10 cellular contexts compared by ENCODE assay signal in the genomic region with DNA sequence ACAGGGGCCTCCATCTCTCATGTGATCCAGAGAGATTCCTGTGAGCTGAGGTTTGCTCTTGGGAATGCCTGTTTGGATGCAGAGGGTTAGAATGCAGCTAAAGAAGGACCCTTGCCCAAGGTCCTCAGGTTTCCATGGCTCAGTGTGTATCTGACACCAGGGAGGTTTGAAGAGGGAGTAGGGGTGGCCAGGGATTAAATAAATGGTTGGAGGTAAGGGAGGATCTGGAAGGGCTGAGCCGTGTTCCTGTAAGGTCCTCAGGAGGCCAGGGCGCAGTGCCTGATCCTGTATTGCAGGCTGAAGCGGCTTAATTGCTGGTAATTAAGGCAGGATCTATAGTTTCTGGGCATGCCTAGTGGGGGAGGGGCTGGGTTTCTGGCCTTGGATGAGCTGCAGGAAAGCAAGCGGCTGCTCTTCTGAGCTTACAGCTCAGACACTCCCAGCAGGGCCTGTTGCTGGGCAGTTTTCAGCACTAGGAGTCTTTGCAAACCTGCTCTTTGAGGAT. TPM values are rescaled to one million over a fixed set of nuclear protein-coding genes. Genes with fewer than 3 reads are reported as not detected.
A peak's percentile ranks its signal among the peaks of the same experiment; 100 is the strongest.
DNase-seq lines count a peak whose midpoint lies in the region; ATAC-seq and TF ChIP-seq lines count a peak whose summit lies in the region.
"Had no signal": no experiment of that assay in that cellular context is flagged by ENCODE, and none has a peak within 500 bp of the region (broad histone marks: within the 10 kb centered on the region; RNA-seq: fewer than 3 reads in every experiment).

No MANE protein-coding gene starts in this region.

- H3K9ac ChIP-seq in HCT116 (ENCODE audit: low read length), result no peak overlapping the region

- no peak for TF ChIP-seq CTCF in HCT116 (IDR thresholded peaks at IDR 0.05 in 2 of 3, conservative IDR thresholded peaks at IDR 0.05 in 1 of 3; ENCODE audit: borderline replicate concordance in 1 of 3, insufficient read depth in 1 of 3, low read depth in 2 of 3, low read length in 2 of 3)

- H4K20me1 ChIP-seq in HCT116 (ENCODE audit: insufficient read depth), result no peaks in the 10 kb centered on the region

- no peaks in the 10 kb centered on the region for H3K79me2 ChIP-seq in HCT116 (ENCODE audit: insufficient read depth, low read length)

- ATAC-seq in HCT116 (no peak), GM18870 (IDR thresholded peaks at IDR 0.05; ENCODE audit: unreplicated experiment) (no peak), HG03439 (IDR thresholded peaks at IDR 0.05; ENCODE audit: unreplicated experiment) (no peak)
- ATAC-seq: activated CD8-positive, alpha-beta T cell treated with anti-CD3 and anti-CD28 coated beads for 36 hours; stimulated activated naive CD8-positive, alpha-beta T cell treated with anti-CD3 and anti-CD28 coated beads, Interleukin-15, amount 100 ng/mL, for 72 hours had no signal

- intact Hi-C loops in HCT116 (cut with micrococcal nuclease), result no loop called here

- peak overlapping the region; percentile 70 for H3K4me2 ChIP-seq in HCT116 (ENCODE audit: low read length)

- no peak overlapping the region for H3K27ac ChIP-seq in HCT116 (ENCODE audit: low read depth, low read length)

- peaks cover 10% of the 10 kb centered on the region; the same call in 1 of the 2 replicates for H3K27me3 ChIP-seq in HCT116 (ENCODE audit: insufficient read depth, low read length)
- H3K27me3 ChIP-seq in neuron (ENCODE audit: insufficient read depth, low read length), result no peaks in the 10 kb centered on the region
- H3K27me3 ChIP-seq in MG63, result peaks cover 4% of the 10 kb centered on the region; the same call in 1 of the 2 replicates

- no peak for TF ChIP-seq POLR2A in HCT116 (IDR thresholded peaks at IDR 0.05; ENCODE audit: borderline replicate concordance, extremely low read depth, insufficient read depth, insufficient read length)

- H3K36me3 ChIP-seq in HCT116 (ENCODE audit: control insufficient read depth in 1 of 2, insufficient read depth in 2 of 2, low read length in 2 of 2) (no peaks in the 10 kb centered on the region), neuron (ENCODE audit: insufficient read depth, low read length) (no peaks in the 10 kb centered on the region), MG63 (no peaks in the 10 kb centered on the region)

- H3K4me1 ChIP-seq in HCT116 (ENCODE audit: control insufficient read depth in 1 of 2, insufficient read depth in 2 of 2, low read length in 2 of 2), result peaks cover 36 to 39% of the 10 kb centered on the region in 2 experiments
- peaks cover 35% of the 10 kb centered on the region for H3K4me1 ChIP-seq in neuron (ENCODE audit: insufficient read depth, low read length)

- RAD21 ChIA-PET in HCT116 (lab: Charles Lee; ENCODE audit: low non-redundant PET in 1 of 2, low total read pairs in 2 of 2, uncharacterized antibody in 2 of 2, unreplicated experiment in 2 of 2), result no interaction called here

- no TSS peak for BruUV-seq in HCT116 (replicated peaks; lab: Mats Ljungman, UMichigan)

- TF ChIP-seq RAD21 in HCT116 (IDR thresholded peaks at IDR 0.05; ENCODE audit: low read depth), result no peak

- H3K9me3 ChIP-seq in HCT116 (ENCODE audit: control insufficient read depth in 1 of 2, insufficient read depth in 1 of 2, low read depth in 1 of 2, low read length in 2 of 2) (no peaks in the 10 kb centered on the region), neuron (ENCODE audit: low read length) (no peaks in the 10 kb centered on the region), MG63 (0 out of 2 replicates have a peak, but pooled peaks cover 4% of the 10 kb centered on the region)

- no peak overlapping the region for H2AFZ ChIP-seq in HCT116 (ENCODE audit: low read depth, low read length, poor library complexity, severe bottlenecking)
- H2AFZ ChIP-seq in neuron (ENCODE audit: low read depth, low read length), result no peak overlapping the region

- DNase-seq in HCT116 (ENCODE audit: low read depth, low spot score) (no peak), NCI-H446 (lab: John Stamatoyannopoulos, UW) (peak; percentile 54 to 73), dedifferentiated amniotic fluid mesenchymal stem cell (ENCODE audit: extremely low spot score) (peak; percentile 38), MG63 (no peak)
- no peak for DNase-seq in stimulated activated CD4-positive, alpha-beta T cell treated with anti-CD3 and anti-CD28 coated beads, Interleukin-4, amount 100 ng/mL, for 1 hour
- DNase-seq: activated CD8-positive, alpha-beta T cell treated with anti-CD3 and anti-CD28 coated beads for 36 hours; stimulated activated naive CD8-positive, alpha-beta T cell treated with anti-CD3 and anti-CD28 coated beads, Interleukin-15, amount 100 ng/mL, for 72 hours had no signal

- POLR2A ChIA-PET in HCT116 (lab: Charles Lee), result no interaction called here

- CTCF ChIA-PET in HCT116 (lab: Charles Lee), result no interaction called here

- no peaks in the 10 kb centered on the region for H3K9me2 ChIP-seq in HCT116 (ENCODE audit: insufficient read depth)

- H3K4me3 ChIP-seq in HCT116 (replicated peaks in 1 of 2; ENCODE audit: low read depth in 1 of 2, low read length in 2 of 2) (no peak overlapping the region), neuron (ENCODE audit: low read length) (peak overlapping the region; percentile 5), MG63 (no peak overlapping the region)

TF ChIP-seq in HCT116, 20 proteins besides CTCF, POLR2A, EP300 and RAD21:
- TF ChIP-seq SIN3A (IDR thresholded peaks at IDR 0.05; ENCODE audit: low read depth), result no peak
- TF ChIP-seq CBX3 (IDR thresholded peaks at IDR 0.05; ENCODE audit: low read depth), result no peak
- no peak for TF ChIP-seq ELF1 (IDR thresholded peaks at IDR 0.05; ENCODE audit: borderline replicate concordance, low read depth)
- TF ChIP-seq ZNF274 (IDR thresholded peaks at IDR 0.05; ENCODE audit: low read depth, low read length), result no peak
- TF ChIP-seq, protein P1, sequence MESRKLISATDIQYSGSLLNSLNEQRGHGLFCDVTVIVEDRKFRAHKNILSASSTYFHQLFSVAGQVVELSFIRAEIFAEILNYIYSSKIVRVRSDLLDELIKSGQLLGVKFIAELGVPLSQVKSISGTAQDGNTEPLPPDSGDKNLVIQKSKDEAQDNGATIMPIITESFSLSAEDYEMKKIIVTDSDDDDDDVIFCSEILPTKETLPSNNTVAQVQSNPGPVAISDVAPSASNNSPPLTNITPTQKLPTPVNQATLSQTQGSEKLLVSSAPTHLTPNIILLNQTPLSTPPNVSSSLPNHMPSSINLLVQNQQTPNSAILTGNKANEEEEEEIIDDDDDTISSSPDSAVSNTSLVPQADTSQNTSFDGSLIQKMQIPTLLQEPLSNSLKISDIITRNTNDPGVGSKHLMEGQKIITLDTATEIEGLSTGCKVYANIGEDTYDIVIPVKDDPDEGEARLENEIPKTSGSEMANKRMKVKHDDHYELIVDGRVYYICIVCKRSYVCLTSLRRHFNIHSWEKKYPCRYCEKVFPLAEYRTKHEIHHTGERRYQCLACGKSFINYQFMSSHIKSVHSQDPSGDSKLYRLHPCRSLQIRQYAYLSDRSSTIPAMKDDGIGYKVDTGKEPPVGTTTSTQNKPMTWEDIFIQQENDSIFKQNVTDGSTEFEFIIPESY (IDR thresholded peaks at IDR 0.05; ENCODE audit: extremely low read depth, insufficient replicate concordance, low read length), result no peak
- TF ChIP-seq, protein P2, sequence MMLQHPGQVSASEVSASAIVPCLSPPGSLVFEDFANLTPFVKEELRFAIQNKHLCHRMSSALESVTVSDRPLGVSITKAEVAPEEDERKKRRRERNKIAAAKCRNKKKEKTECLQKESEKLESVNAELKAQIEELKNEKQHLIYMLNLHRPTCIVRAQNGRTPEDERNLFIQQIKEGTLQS (IDR thresholded peaks at IDR 0.05), result no peak
- no peak for TF ChIP-seq POLR2AphosphoS5 (IDR thresholded peaks at IDR 0.05; ENCODE audit: low read depth, low read length)
- TF ChIP-seq ZFX (IDR thresholded peaks at IDR 0.05), result no peak
- no peak for TF ChIP-seq EZH2phosphoT487 (IDR thresholded peaks at IDR 0.05; ENCODE audit: borderline replicate concordance)
- TF ChIP-seq, protein P3, sequence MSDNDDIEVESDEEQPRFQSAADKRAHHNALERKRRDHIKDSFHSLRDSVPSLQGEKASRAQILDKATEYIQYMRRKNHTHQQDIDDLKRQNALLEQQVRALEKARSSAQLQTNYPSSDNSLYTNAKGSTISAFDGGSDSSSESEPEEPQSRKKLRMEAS (IDR thresholded peaks at IDR 0.05), result no peak
- TF ChIP-seq EZH2 (IDR thresholded peaks at IDR 0.05), result no peak
- TF ChIP-seq CEBPB (IDR thresholded peaks at IDR 0.05; ENCODE audit: low read depth), result no peak
- TF ChIP-seq JUND (IDR thresholded peaks at IDR 0.05), result no peak
- no peak for TF ChIP-seq SRF (IDR thresholded peaks at IDR 0.05; ENCODE audit: low read depth)
- TF ChIP-seq, protein P4, sequence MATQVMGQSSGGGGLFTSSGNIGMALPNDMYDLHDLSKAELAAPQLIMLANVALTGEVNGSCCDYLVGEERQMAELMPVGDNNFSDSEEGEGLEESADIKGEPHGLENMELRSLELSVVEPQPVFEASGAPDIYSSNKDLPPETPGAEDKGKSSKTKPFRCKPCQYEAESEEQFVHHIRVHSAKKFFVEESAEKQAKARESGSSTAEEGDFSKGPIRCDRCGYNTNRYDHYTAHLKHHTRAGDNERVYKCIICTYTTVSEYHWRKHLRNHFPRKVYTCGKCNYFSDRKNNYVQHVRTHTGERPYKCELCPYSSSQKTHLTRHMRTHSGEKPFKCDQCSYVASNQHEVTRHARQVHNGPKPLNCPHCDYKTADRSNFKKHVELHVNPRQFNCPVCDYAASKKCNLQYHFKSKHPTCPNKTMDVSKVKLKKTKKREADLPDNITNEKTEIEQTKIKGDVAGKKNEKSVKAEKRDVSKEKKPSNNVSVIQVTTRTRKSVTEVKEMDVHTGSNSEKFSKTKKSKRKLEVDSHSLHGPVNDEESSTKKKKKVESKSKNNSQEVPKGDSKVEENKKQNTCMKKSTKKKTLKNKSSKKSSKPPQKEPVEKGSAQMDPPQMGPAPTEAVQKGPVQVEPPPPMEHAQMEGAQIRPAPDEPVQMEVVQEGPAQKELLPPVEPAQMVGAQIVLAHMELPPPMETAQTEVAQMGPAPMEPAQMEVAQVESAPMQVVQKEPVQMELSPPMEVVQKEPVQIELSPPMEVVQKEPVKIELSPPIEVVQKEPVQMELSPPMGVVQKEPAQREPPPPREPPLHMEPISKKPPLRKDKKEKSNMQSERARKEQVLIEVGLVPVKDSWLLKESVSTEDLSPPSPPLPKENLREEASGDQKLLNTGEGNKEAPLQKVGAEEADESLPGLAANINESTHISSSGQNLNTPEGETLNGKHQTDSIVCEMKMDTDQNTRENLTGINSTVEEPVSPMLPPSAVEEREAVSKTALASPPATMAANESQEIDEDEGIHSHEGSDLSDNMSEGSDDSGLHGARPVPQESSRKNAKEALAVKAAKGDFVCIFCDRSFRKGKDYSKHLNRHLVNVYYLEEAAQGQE (IDR thresholded peaks at IDR 0.05; ENCODE audit: low read depth), result no peak
TF ChIP-seq in HCT116: peak in this region for 0.

RNA-seq across cellular contexts. Expression of a gene that starts 41.5 kb away (rescaled TPM):
- 8.9 TPM for total RNA-seq in HCT116 (2021; ENCODE audit: unreplicated experiment)
- polyA plus RNA-seq in HCT116 (2012), result 5.7 and 8.1 TPM in 2 replicates
- total RNA-seq in MG63 (2014; rRNA removed; shearing (Covaris generic); ENCODE audit: low replicate concordance), result 45.2 and 52.1 TPM in 2 replicates

Comparison
In these comparisons a context has a peak if more than half of its experiments do, and no peak if none do; other contexts are left out.
1. DNase-seq: peak in NCI-H446 (2 of 2) and dedifferentiated amniotic fluid mesenchymal stem cell (single experiment); none in HCT116 (single experiment), stimulated activated CD4-positive, alpha-beta T cell treated with anti-CD3 and anti-CD28 coated beads, Interleukin-4, amount 100 ng/mL, for 1 hour (single experiment) and MG63 (single experiment).